20 cellular contexts compared by ENCODE assay signal in the genomic region with DNA sequence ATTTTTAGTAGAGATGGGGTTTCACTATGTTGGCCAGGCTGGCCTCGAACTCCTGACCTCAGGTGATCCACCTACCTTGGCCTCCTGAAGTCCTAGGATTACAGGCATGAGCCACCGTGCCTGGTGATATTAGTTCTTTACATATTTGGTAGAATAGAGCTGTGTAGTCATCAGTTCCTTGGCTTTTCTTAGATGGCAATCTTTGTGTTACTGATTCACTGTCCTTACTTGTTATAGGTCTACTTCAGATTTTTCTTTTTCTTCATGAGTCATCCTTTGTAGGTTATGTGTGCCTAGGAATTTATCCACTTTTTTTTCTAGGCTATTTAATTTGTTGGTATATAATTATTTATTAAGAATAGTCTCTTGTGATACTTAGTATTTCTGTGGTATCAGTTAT. TPM values are rescaled to one million over a fixed set of nuclear protein-coding genes. Genes with fewer than 3 reads are reported as not detected.
DNase-seq lines count a peak whose midpoint lies in the region; ATAC-seq and TF ChIP-seq lines count a peak whose summit lies in the region.
"Had no signal": no experiment of that assay in that cellular context is flagged by ENCODE, and none has a peak within 500 bp of the region (broad histone marks: within the 10 kb centered on the region; RNA-seq: fewer than 3 reads in every experiment).

No MANE protein-coding gene starts in this region.

- H3K27me3 Mint-ChIP-seq in activated CD8-positive, alpha-beta T cell treated with anti-CD3 and anti-CD28 coated beads for 36 hours = no peaks in the 10 kb centered on the region
- H3K27me3 Mint-ChIP-seq: CD4-positive, alpha-beta memory T cell had no signal

- no peak overlapping the region for H2BK12ac ChIP-seq in trophoblast cell (ENCODE audit: low read length)

- no peak overlapping the region for H4K8ac ChIP-seq in trophoblast cell (ENCODE audit: low read depth, low read length)

- no peak for TF ChIP-seq CTCF in foreskin keratinocyte (conservative IDR thresholded peaks at IDR 0.05)
- TF ChIP-seq CTCF in activated CD8-positive, alpha-beta T cell treated with anti-CD3 and anti-CD28 coated beads for 36 hours (IDR thresholded peaks at IDR 0.05) = no peak

- H3K9me3 Mint-ChIP-seq in activated CD8-positive, alpha-beta T cell treated with anti-CD3 and anti-CD28 coated beads for 36 hours = peaks cover 12% of the 10 kb centered on the region

- no peak overlapping the region for H4K91ac ChIP-seq in trophoblast cell (ENCODE audit: low read depth, low read length)

- H3K4me3 Mint-ChIP-seq in activated CD8-positive, alpha-beta T cell treated with anti-CD3 and anti-CD28 coated beads for 36 hours = no peak overlapping the region
- H3K4me3 Mint-ChIP-seq: CD14-positive monocyte; CD4-positive, alpha-beta memory T cell; H9 had no signal

- no peaks in the 10 kb centered on the region for H3K36me3 Mint-ChIP-seq in activated CD8-positive, alpha-beta T cell treated with anti-CD3 and anti-CD28 coated beads for 36 hours (ENCODE audit: low read depth)
- H3K36me3 Mint-ChIP-seq: CD14-positive monocyte; CD4-positive, alpha-beta memory T cell had no signal

- no peak overlapping the region for H2BK5ac ChIP-seq in trophoblast cell (ENCODE audit: low read depth, low read length, poor library complexity)

- no peaks in the 10 kb centered on the region for H3K79me2 ChIP-seq in trophoblast cell (ENCODE audit: control insufficient read depth, insufficient read depth, low read length, poor library complexity)

- no peaks in the 10 kb centered on the region for H3K36me3 ChIP-seq in trophoblast cell (ENCODE audit: control insufficient read depth in 1 of 2, insufficient read depth in 2 of 2, low read length in 2 of 2)
- H3K36me3 ChIP-seq: BLaER1 had no signal

- no peak overlapping the region for H3K9ac ChIP-seq in trophoblast cell (ENCODE audit: low read length)
- H3K9ac ChIP-seq: BLaER1 had no signal

- no peak overlapping the region for H3K14ac ChIP-seq in trophoblast cell (ENCODE audit: low read length)

- intact Hi-C loops in activated CD8-positive, alpha-beta T cell treated with anti-CD3 and anti-CD28 coated beads for 36 hours (cut with micrococcal nuclease) = no loop called here

- H3K4me2 ChIP-seq in trophoblast cell (ENCODE audit: low read length) = no peak overlapping the region
- H3K4me2 ChIP-seq: BLaER1 had no signal

- no peak overlapping the region for H3K18ac ChIP-seq in trophoblast cell (ENCODE audit: low read length)

- no peak overlapping the region for H4K12ac ChIP-seq in trophoblast cell (ENCODE audit: low read depth, low read length)

- H3K4me1 ChIP-seq in foreskin keratinocyte (no peaks in the 10 kb centered on the region), trophoblast cell (ENCODE audit: control insufficient read depth in 1 of 2, insufficient read depth in 2 of 2, low read length in 2 of 2) (no peaks in the 10 kb centered on the region)
- H3K4me1 ChIP-seq: BLaER1 had no signal

- H2AK5ac ChIP-seq in trophoblast cell (ENCODE audit: low read length) = no peak overlapping the region

- POLR2A ChIA-PET in activated CD8-positive, alpha-beta T cell treated with anti-CD3 and anti-CD28 coated beads for 36 hours (lab: Charles Lee) = no interaction called here

- H3K23ac ChIP-seq in trophoblast cell (ENCODE audit: low read length) = no peak overlapping the region

- H3K9me3 ChIP-seq in trophoblast cell (ENCODE audit: insufficient read depth, low read depth, low read length) = no peaks in the 10 kb centered on the region

- H2BK120ac ChIP-seq in trophoblast cell (ENCODE audit: insufficient read depth, low read length, poor library complexity) = no peak overlapping the region

- no peaks in the 10 kb centered on the region for H3K79me1 ChIP-seq in trophoblast cell (ENCODE audit: low read length)

- DNase-seq in ELR (ENCODE audit: low read depth) = peak; percentile 40
- DNase-seq in HT1080 (ENCODE audit: low read depth) = peak; percentile 17
- DNase-seq in foreskin keratinocyte = peak; percentile 32 to 74
- peak; percentile 19 to 48 for DNase-seq in trophoblast cell
- DNase-seq in activated CD8-positive, alpha-beta T cell treated with anti-CD3 and anti-CD28 coated beads for 36 hours = no peak
- DNase-seq: 8988T; Calu3; CD4-positive, alpha-beta memory T cell; DND-41; EL; H9; IMR-90 had no signal

- no peaks in the 10 kb centered on the region for H3K27me3 ChIP-seq in foreskin keratinocyte
- no peaks in the 10 kb centered on the region for H3K27me3 ChIP-seq in trophoblast cell (ENCODE audit: insufficient read depth, low read length)
- H3K27me3 ChIP-seq: BLaER1 had no signal

- peak; percentile 75 for ATAC-seq in foreskin keratinocyte
- ATAC-seq in GM19351 (IDR thresholded peaks at IDR 0.05; ENCODE audit: unreplicated experiment) = no peak
- no peak for ATAC-seq in GM18498 (IDR thresholded peaks at IDR 0.05; ENCODE audit: unreplicated experiment)
- no peak for ATAC-seq in activated CD8-positive, alpha-beta T cell treated with anti-CD3 and anti-CD28 coated beads for 36 hours
- ATAC-seq: K562 had no signal

- no peak overlapping the region for H3K4me3 ChIP-seq in trophoblast cell (ENCODE audit: low read depth, low read length)
- H3K4me3 ChIP-seq: BLaER1, K562 had no signal

- H3K4me1 Mint-ChIP-seq in activated CD8-positive, alpha-beta T cell treated with anti-CD3 and anti-CD28 coated beads for 36 hours (ENCODE audit: low read depth) = no peaks in the 10 kb centered on the region
- H3K4me1 Mint-ChIP-seq: CD14-positive monocyte; CD4-positive, alpha-beta memory T cell had no signal

- H3K4ac ChIP-seq in trophoblast cell (ENCODE audit: low read depth, low read length) = no peak overlapping the region

- H2AFZ ChIP-seq in trophoblast cell (ENCODE audit: insufficient read depth, low read length, poor library complexity) = no peak overlapping the region

- H3K27ac ChIP-seq in foreskin keratinocyte = no peak overlapping the region
- no peak overlapping the region for H3K27ac ChIP-seq in trophoblast cell (ENCODE audit: low read depth, low read length)
- H3K27ac ChIP-seq: BLaER1, HL-60 had no signal

- WGBS in trophoblast cell (ENCODE audit: extremely low coverage, insufficient coverage, insufficient read length) = no CpG with 5 or more reads among the region's 2 CpGs

- no peak overlapping the region for H3K27ac Mint-ChIP-seq in activated CD8-positive, alpha-beta T cell treated with anti-CD3 and anti-CD28 coated beads for 36 hours
- H3K27ac Mint-ChIP-seq: CD14-positive monocyte; CD4-positive, alpha-beta memory T cell; H9 had no signal

- CTCF ChIA-PET in activated CD8-positive, alpha-beta T cell treated with anti-CD3 and anti-CD28 coated beads for 36 hours (lab: Charles Lee) = no interaction called here

RNA-seq across cellular contexts. Expression of a gene that starts 30.3 kb away (rescaled TPM):
- not detected in 2 replicates for total RNA-seq in HT1080 (2014; rRNA removed; shearing (Covaris generic))
- polyA plus RNA-seq in HT1080 (2015; cell fraction: cytosol; rRNA removed) = not detected in 2 replicates
- polyA plus RNA-seq in HT1080 (2015; cell fraction: nucleus; rRNA removed) = not detected in 2 replicates
- total RNA-seq in foreskin keratinocyte = not detected in 2 replicates
- not detected in 2 replicates for polyA plus RNA-seq in foreskin keratinocyte
- not detected in 2 replicates for polyA plus RNA-seq in trophoblast cell (2013)
- not detected for total RNA-seq in activated CD8-positive, alpha-beta T cell treated with anti-CD3 and anti-CD28 coated beads for 36 hours
- total RNA-seq: A673; Calu3; CD4-positive, alpha-beta memory T cell; H1; H9; IMR-90; K562 had no signal
- polyA plus RNA-seq: CD4-positive, alpha-beta memory T cell; H1; K562 had no signal
